In the genomic region with DNA sequence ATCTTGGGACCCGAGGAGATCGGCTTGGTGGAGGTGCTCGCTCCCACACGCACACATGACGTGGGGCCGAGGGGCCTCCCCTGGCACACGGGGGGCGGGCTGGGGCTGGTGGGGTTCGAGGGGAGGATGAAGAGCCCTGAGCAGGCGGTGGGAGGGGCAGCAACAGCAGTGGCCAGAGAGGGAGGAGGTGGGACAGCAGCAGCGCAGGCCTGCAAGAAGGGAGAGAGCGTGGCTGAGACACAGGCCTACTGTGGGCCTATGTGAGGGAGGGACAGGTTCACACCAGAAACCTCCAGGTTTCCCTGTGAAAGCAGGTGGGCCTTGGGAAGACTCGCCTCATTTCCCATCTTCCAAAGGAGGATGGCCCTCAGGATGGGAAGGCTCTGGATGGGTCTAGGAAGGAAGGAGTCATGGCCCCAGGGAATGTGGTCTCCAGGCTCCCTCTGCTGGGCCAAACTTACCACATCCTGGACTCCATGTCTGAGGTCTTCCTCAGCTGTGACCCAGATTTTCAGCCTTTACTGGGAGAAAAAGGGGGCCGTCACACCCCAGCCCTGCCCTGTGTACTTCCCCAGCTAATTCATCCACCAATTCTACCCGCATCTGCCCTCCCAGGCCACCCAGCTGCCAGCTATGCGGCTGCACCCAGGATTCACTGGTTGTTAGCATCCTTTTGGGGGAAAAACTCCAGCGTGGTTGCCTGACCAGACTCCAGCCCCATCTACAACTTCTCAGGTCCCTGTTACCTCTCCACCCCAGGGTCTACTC, we compare ENCODE assay signal across 1 cellular context.
TF ChIP-seq lines count a peak whose summit lies in the region.

No MANE protein-coding gene starts in this region.

TF ChIP-seq in GM12878, 131 proteins besides CTCF, POLR2A, EP300 and RAD21:
- peak; percentile 69 for TF ChIP-seq RUNX3 (IDR thresholded peaks at IDR 0.05; ENCODE audit: low read length)
- TF ChIP-seq FOXM1 (IDR thresholded peaks at IDR 0.05; ENCODE audit: low read depth, low read length), result no peak
- peak; percentile 63; the same call in 1 of the 2 replicates for TF ChIP-seq YY1 (IDR thresholded peaks at IDR 0.05; ENCODE audit: low read depth, low read length)
- peak; percentile 67 for TF ChIP-seq SMC3 (IDR thresholded peaks at IDR 0.05; ENCODE audit: borderline replicate concordance, low read length)
